10 cellular contexts compared by ENCODE assay signal in genomic region chr11:76666408-76666807, GRCh38. TPM values are rescaled to one million over a fixed set of nuclear protein-coding genes. Genes with fewer than 3 reads are reported as not detected.
DNase-seq lines count a peak whose midpoint lies in the region; ATAC-seq and TF ChIP-seq lines count a peak whose summit lies in the region.
"Had no signal": no experiment of that assay in that cellular context is flagged by ENCODE, and none has a peak within 500 bp of the region (broad histone marks: within the 10 kb centered on the region; RNA-seq: fewer than 3 reads in every experiment).

No MANE protein-coding gene starts in this region.

- DNase-seq in CD14-positive monocyte (ENCODE audit: low spot score): peak; percentile 51
- peak; percentile 56 for DNase-seq in choroid plexus epithelial cell (ENCODE audit: low read depth)
- DNase-seq in naive thymus-derived CD4-positive, alpha-beta T cell: peak in 1 of 9 donors; percentile 3
- no peak for DNase-seq in GF-D8 (lab: John Stamatoyannopoulos, UW)
- DNase-seq in D341Med (ENCODE audit: low spot score): no peak
- DNase-seq in effector CD4-positive, alpha-beta T cell: no peak
- no peak for DNase-seq in CD4-positive, alpha-beta memory T cell
- DNase-seq: EL had no signal

- H3K27ac ChIP-seq in naive thymus-derived CD4-positive, alpha-beta T cell (ENCODE audit: low read depth, low read length): no peak overlapping the region
- H3K27ac ChIP-seq in CD4-positive, alpha-beta memory T cell (ENCODE audit: low read depth, low read length): no peak overlapping the region

- H3K9me3 Mint-ChIP-seq in CD14-positive monocyte: peaks cover 0 to 8% (median 3%) of the 10 kb centered on the region in 7 donors
- H3K9me3 Mint-ChIP-seq in naive thymus-derived CD4-positive, alpha-beta T cell: peaks cover 0 to 2% (median 0%) of the 10 kb centered on the region in 11 donors
- H3K9me3 Mint-ChIP-seq in CD4-positive, alpha-beta memory T cell: no peaks in the 10 kb centered on the region

- TF ChIP-seq CTCF in CD14-positive monocyte (IDR thresholded peaks at IDR 0.05) (no peak), choroid plexus epithelial cell (conservative IDR thresholded peaks at IDR 0.05; ENCODE audit: low read depth, low read length) (no peak)

- H3K9me3 ChIP-seq in naive thymus-derived CD4-positive, alpha-beta T cell (ENCODE audit: control insufficient read depth in 2 of 3, low read length in 3 of 3): no peaks in the 10 kb centered on the region
- no peaks in the 10 kb centered on the region for H3K9me3 ChIP-seq in CD4-positive, alpha-beta memory T cell (ENCODE audit: control insufficient read depth in 1 of 2, low read length in 2 of 2)

- H3K36me3 ChIP-seq in naive thymus-derived CD4-positive, alpha-beta T cell (ENCODE audit: control insufficient read depth in 2 of 3, insufficient read depth in 3 of 3, low read length in 3 of 3): no peaks in the 10 kb centered on the region
- H3K36me3 ChIP-seq in CD4-positive, alpha-beta memory T cell (ENCODE audit: insufficient read depth, low read length): no peaks in the 10 kb centered on the region

- POLR2A ChIA-PET in naive thymus-derived CD4-positive, alpha-beta T cell (lab: Charles Lee): no interaction called here
- POLR2A ChIA-PET in CD4-positive, alpha-beta memory T cell (lab: Charles Lee; ENCODE audit: partially characterized antibody): interaction anchor here (0.6 kb wide), 1 partner anchor 284 kb away, joined by 4 read pairs; no protein-coding TSS in a partner anchor

- peak; percentile 52 for ATAC-seq in HG02571 (IDR thresholded peaks at IDR 0.05; ENCODE audit: unreplicated experiment)
- peak; percentile 30 for ATAC-seq in naive thymus-derived CD4-positive, alpha-beta T cell

- CTCF ChIA-PET in naive thymus-derived CD4-positive, alpha-beta T cell (lab: Charles Lee): interaction anchor here (0.6 kb wide), 1 partner anchor 1279 kb away, joined by 3 read pairs; no protein-coding TSS in a partner anchor
- CTCF ChIA-PET in CD4-positive, alpha-beta memory T cell (lab: Charles Lee; ENCODE audit: partially characterized antibody): no interaction called here

- H3K27me3 ChIP-seq in naive thymus-derived CD4-positive, alpha-beta T cell (ENCODE audit: control insufficient read depth in 2 of 2, insufficient read depth in 2 of 2, low read length in 2 of 2): peaks cover 0 to 7% of the 10 kb centered on the region in 2 donors
- no peaks in the 10 kb centered on the region for H3K27me3 ChIP-seq in CD4-positive, alpha-beta memory T cell (ENCODE audit: insufficient read depth, low read length)

- peaks cover 13 to 16% of the 10 kb centered on the region in 2 donors for H3K4me1 ChIP-seq in naive thymus-derived CD4-positive, alpha-beta T cell (ENCODE audit: control insufficient read depth in 2 of 2, insufficient read depth in 2 of 2, low read length in 2 of 2)
- peaks cover 29% of the 10 kb centered on the region for H3K4me1 ChIP-seq in CD4-positive, alpha-beta memory T cell (ENCODE audit: insufficient read depth, low read length)

- peaks cover 32% of the 10 kb centered on the region for H3K4me1 Mint-ChIP-seq in CD14-positive monocyte
- H3K4me1 Mint-ChIP-seq in naive thymus-derived CD4-positive, alpha-beta T cell: peaks cover 10 to 36% (median 24%) of the 10 kb centered on the region in 7 donors
- peaks cover 14 to 51% (median 24%) of the 10 kb centered on the region in 4 donors for H3K4me1 Mint-ChIP-seq in CD4-positive, alpha-beta memory T cell

- peak overlapping the region in 3 of 7 donors; percentile 32 to 56 (median 52) for H3K27ac Mint-ChIP-seq in CD14-positive monocyte
- no peak overlapping the region for H3K27ac Mint-ChIP-seq in naive thymus-derived CD4-positive, alpha-beta T cell
- H3K27ac Mint-ChIP-seq in CD4-positive, alpha-beta memory T cell: no peak overlapping the region

- no peak overlapping the region for H3K4me3 ChIP-seq in choroid plexus epithelial cell (ENCODE audit: low read depth, low read length)
- no peak overlapping the region for H3K4me3 ChIP-seq in naive thymus-derived CD4-positive, alpha-beta T cell (ENCODE audit: low read length)
- H3K4me3 ChIP-seq in CD4-positive, alpha-beta memory T cell (ENCODE audit: low read length in 2 of 2): no peak overlapping the region

- peak overlapping the region in 1 of 2 donors; percentile 47 for H3K4me3 Mint-ChIP-seq in CD14-positive monocyte
- H3K4me3 Mint-ChIP-seq in naive thymus-derived CD4-positive, alpha-beta T cell: no peak overlapping the region
- no peak overlapping the region for H3K4me3 Mint-ChIP-seq in CD4-positive, alpha-beta memory T cell

- peaks cover 4 to 22% of the 10 kb centered on the region in 2 donors for H3K36me3 Mint-ChIP-seq in CD14-positive monocyte
- H3K36me3 Mint-ChIP-seq in naive thymus-derived CD4-positive, alpha-beta T cell: peaks cover 0 to 6% (median 0%) of the 10 kb centered on the region in 5 donors
- H3K36me3 Mint-ChIP-seq in CD4-positive, alpha-beta memory T cell: no peaks in the 10 kb centered on the region

- intact Hi-C loops in CD14-positive monocyte (cut with micrococcal nuclease): no loop called here
- intact Hi-C loops in naive thymus-derived CD4-positive, alpha-beta T cell (cut with micrococcal nuclease): no loop called here
- intact Hi-C loops in CD4-positive, alpha-beta memory T cell (cut with micrococcal nuclease): no loop called here

- peaks cover 31 to 59% (median 34%) of the 10 kb centered on the region in 3 donors for H3K27me3 Mint-ChIP-seq in CD14-positive monocyte (ENCODE audit: low read depth in 3 of 3)
- peaks cover 20 to 31% (median 27%) of the 10 kb centered on the region in 5 donors for H3K27me3 Mint-ChIP-seq in naive thymus-derived CD4-positive, alpha-beta T cell
- H3K27me3 Mint-ChIP-seq in CD4-positive, alpha-beta memory T cell: peaks cover 3 to 5% of the 10 kb centered on the region in 2 donors

RNA-seq across cellular contexts. Expression of gene LRRC32, which starts 4.1 kb away (rescaled TPM):
- polyA plus RNA-seq in CD14-positive monocyte: not detected
- total RNA-seq in naive thymus-derived CD4-positive, alpha-beta T cell: 1 to 10 TPM in 1 of 5 experiments, under 1 TPM in 3, not detected in 1; 0.08 to 4.5 (median 0.61) TPM
- not detected for polyA plus RNA-seq in naive thymus-derived CD4-positive, alpha-beta T cell
- total RNA-seq in CD4-positive, alpha-beta memory T cell: under 1 TPM; 0.38 to 0.53 TPM
- under 1 TPM in 1 of 2 donors, not detected in 1; 0.56 TPM for polyA plus RNA-seq in CD4-positive, alpha-beta memory T cell
- polyA plus RNA-seq: keratinocyte had no signal

Comparison
In these comparisons a context has a peak if more than half of its experiments do, and no peak if none do; other contexts are left out.
1. DNase-seq: peak in CD14-positive monocyte (single experiment) and choroid plexus epithelial cell (single experiment); none in GF-D8 (single experiment), D341Med (single experiment), effector CD4-positive, alpha-beta T cell (single experiment) and CD4-positive, alpha-beta memory T cell (0 of 5).